Comparison of ENCODE assay signal across 33 cellular contexts in genomic region chr7:49486974-49487919, GRCh38.
DNase-seq lines count a peak whose midpoint lies in the region; ATAC-seq and TF ChIP-seq lines count a peak whose summit lies in the region.
"Had no signal": no experiment of that assay in that cellular context is flagged by ENCODE, and none has a peak within 500 bp of the region (broad histone marks: within the 10 kb centered on the region; RNA-seq: fewer than 3 reads in every experiment).

No MANE protein-coding gene starts in this region.

- TF ChIP-seq CTCF in H9 (conservative IDR thresholded peaks at IDR 0.05) = peak; percentile 41; the same call in 2 of the 3 replicates
- TF ChIP-seq CTCF in OCI-LY1 (IDR thresholded peaks at IDR 0.05; ENCODE audit: low read length) = peak; percentile 23; the same call in 1 of the 2 replicates
- peak; percentile 12 for TF ChIP-seq CTCF in epithelial cell of proximal tubule (conservative IDR thresholded peaks at IDR 0.05; ENCODE audit: low read depth, low read length)
- no peak for TF ChIP-seq CTCF in mucosa of descending colon (IDR thresholded peaks at IDR 0.05)

- no peaks in the 10 kb centered on the region for H3K9me3 ChIP-seq in H9 (ENCODE audit: control insufficient read depth, low read depth, low read length)
- H3K9me3 ChIP-seq in OCI-LY1 (ENCODE audit: low read length) = no peaks in the 10 kb centered on the region
- no peaks in the 10 kb centered on the region for H3K9me3 ChIP-seq in mucosa of descending colon
- H3K9me3 ChIP-seq: esophagus squamous epithelium, right atrium auricular region, SK-N-SH, suprapubic skin, upper lobe of right lung had no signal

- H3K4me2 ChIP-seq in H9 (ENCODE audit: insufficient read depth, insufficient read length, low read length) = no peak overlapping the region
- no peak overlapping the region for H3K4me2 ChIP-seq in OCI-LY1 (ENCODE audit: low read length)
- H3K4me2 ChIP-seq: SK-N-SH had no signal

- no peak overlapping the region for H3K18ac ChIP-seq in H9 (ENCODE audit: insufficient read length, low read depth, low read length)

- DNase-seq in H9 (no peak), epithelial cell of proximal tubule (ENCODE audit: low read depth) (no peak), mucosa of descending colon (no peak), caudate nucleus (lab: John Stamatoyannopoulos, UW) (no peak)
- no peak for DNase-seq in activated CD8-positive, alpha-beta memory T cell treated with anti-CD3 and anti-CD28 coated beads, Interleukin-2, amount 50 U/mL, for 4 hours
- DNase-seq: activated CD4-positive, alpha-beta memory T cell treated with anti-CD3 and anti-CD28 coated beads for 36 hours; activated CD4-positive, CD25-positive, alpha-beta regulatory T cell treated with anti-CD3 and anti-CD28 coated beads, Interleukin-2, amount 50 U/mL, for 72 hours; activated CD8-positive, alpha-beta memory T cell treated with anti-CD3 and anti-CD28 coated beads, Interleukin-2, amount 50 U/mL, for 48 hours; activated naive CD4-positive, alpha-beta T cell treated with anti-CD3 and anti-CD28 coated beads, Interleukin-2, amount 10 ng/mL, durations not matched to agents 7 days and 5 days; adrenal gland; dermis blood vessel endothelial cell; esophagus squamous epithelium; foreskin keratinocyte; head of caudate nucleus; left cardiac atrium; NCI-H1417; NCI-H2081 treated with DMSO at 0.1 percent for 48 hours; NCI-H446 treated with DMSO at 0.1 percent for 48 hours; PC-3; SK-N-SH; small intestine; stimulated activated naive CD4-positive, alpha-beta T cell treated with Interleukin-2 at 50 U/mL for 16 hours; T-helper 17 cell; upper lobe of right lung had no signal

- H3K4me3 ChIP-seq in OCI-LY1 (ENCODE audit: low read depth, low read length, poor library complexity, severe bottlenecking) (no peak overlapping the region), epithelial cell of proximal tubule (ENCODE audit: low read depth, low read length) (no peak overlapping the region), mucosa of descending colon (no peak overlapping the region)
- H3K4me3 ChIP-seq: adrenal gland, esophagus squamous epithelium, right atrium auricular region, suprapubic skin, upper lobe of right lung had no signal

- H3K9ac ChIP-seq in H9 (ENCODE audit: extremely low read depth, insufficient read length, low read length) = no peak overlapping the region
- H3K9ac ChIP-seq in OCI-LY1 (ENCODE audit: low read length) = no peak overlapping the region
- H3K9ac ChIP-seq: SK-N-SH had no signal

- no peak overlapping the region for H4K8ac ChIP-seq in H9 (replicated peaks; ENCODE audit: insufficient read length, low read depth, low read length)

- H3K4me1 Mint-ChIP-seq in H9 = peaks cover 33 to 46% of the 10 kb centered on the region in 2 experiments
- H3K4me1 Mint-ChIP-seq: activated naive CD4-positive, alpha-beta T cell treated with anti-CD3 and anti-CD28 coated beads, Interleukin-2, amount 10 ng/mL, durations not matched to agents 7 days and 5 days; activated T-helper 17 cell treated with anti-CD3 and anti-CD28 coated beads, Interleukin-2, amount 50 U/mL, for 72 hours; central memory CD8-positive, alpha-beta T cell; neural crest cell; T-helper 17 cell had no signal

- H2AK5ac ChIP-seq in H9 (ENCODE audit: insufficient read length, low read length) = no peak overlapping the region

- H2BK5ac ChIP-seq in H9 (ENCODE audit: insufficient read length, low read length) = no peak overlapping the region

- H3K4me3 Mint-ChIP-seq in H9 = no peak overlapping the region
- H3K4me3 Mint-ChIP-seq: activated CD4-positive, alpha-beta memory T cell treated with anti-CD3 and anti-CD28 coated beads for 36 hours; activated naive CD4-positive, alpha-beta T cell treated with anti-CD3 and anti-CD28 coated beads, Interleukin-2, amount 10 ng/mL, durations not matched to agents 7 days and 5 days; activated T-helper 17 cell treated with anti-CD3 and anti-CD28 coated beads, Interleukin-2, amount 50 U/mL, for 72 hours; central memory CD8-positive, alpha-beta T cell; neural crest cell; T-helper 17 cell had no signal

- no peaks in the 10 kb centered on the region for H3K36me3 Mint-ChIP-seq in H9 (ENCODE audit: insufficient read depth in 1 of 3, low read depth in 3 of 3)
- H3K36me3 Mint-ChIP-seq: activated CD4-positive, alpha-beta memory T cell treated with anti-CD3 and anti-CD28 coated beads for 36 hours; activated naive CD4-positive, alpha-beta T cell treated with anti-CD3 and anti-CD28 coated beads, Interleukin-2, amount 10 ng/mL, durations not matched to agents 7 days and 5 days had no signal

- no peaks in the 10 kb centered on the region for H3K79me2 ChIP-seq in H9 (ENCODE audit: insufficient read depth, low read length)
- H3K79me2 ChIP-seq in OCI-LY1 (ENCODE audit: insufficient read depth, low read length) = no peaks in the 10 kb centered on the region

- peak overlapping the region; percentile 20 to 87 (median 76); a peak in 5 of 7 replicates for H3K27ac Mint-ChIP-seq in H9
- H3K27ac Mint-ChIP-seq: activated CD4-positive, alpha-beta memory T cell treated with anti-CD3 and anti-CD28 coated beads for 36 hours; activated naive CD4-positive, alpha-beta T cell treated with anti-CD3 and anti-CD28 coated beads, Interleukin-2, amount 10 ng/mL, durations not matched to agents 7 days and 5 days; activated T-helper 17 cell treated with anti-CD3 and anti-CD28 coated beads, Interleukin-2, amount 50 U/mL, for 72 hours; T-helper 17 cell had no signal

- H3K36me3 ChIP-seq in OCI-LY1 (ENCODE audit: insufficient read depth, low read length) = no peaks in the 10 kb centered on the region
- no peaks in the 10 kb centered on the region for H3K36me3 ChIP-seq in mucosa of descending colon (ENCODE audit: low read depth)
- H3K36me3 ChIP-seq: adrenal gland, esophagus squamous epithelium, right atrium auricular region, suprapubic skin, upper lobe of right lung had no signal

- WGBS in H9 (ENCODE audit: extremely low coverage, insufficient read length, low lambda C conversion rate) = no CpG with 5 or more reads among the region's 5 CpGs

- no peak overlapping the region for H3T11ph ChIP-seq in H9 (ENCODE audit: low read length)

- H3K56ac ChIP-seq in H9 (ENCODE audit: insufficient read length, low read depth, low read length) = no peak overlapping the region

- intact Hi-C loops in mucosa of descending colon (cut with DNase I, micrococcal nuclease) = no loop called here

- H3K4me1 ChIP-seq in H9 (ENCODE audit: insufficient read depth, low read length) = peaks cover 12% of the 10 kb centered on the region; the same call in 1 of the 2 replicates
- peaks cover 22% of the 10 kb centered on the region for H3K4me1 ChIP-seq in OCI-LY1 (ENCODE audit: insufficient read depth, low read length, severe bottlenecking)
- H3K4me1 ChIP-seq in mucosa of descending colon (ENCODE audit: low read depth) = peaks cover 8% of the 10 kb centered on the region
- H3K4me1 ChIP-seq: adrenal gland, esophagus squamous epithelium, foreskin keratinocyte, right atrium auricular region, suprapubic skin, upper lobe of right lung had no signal

- no peak overlapping the region for H3K23ac ChIP-seq in H9 (ENCODE audit: insufficient read length, low read depth, low read length)

- no peak overlapping the region for H2BK20ac ChIP-seq in H9 (ENCODE audit: low read depth, low read length, poor library complexity, severe bottlenecking)

- no peaks in the 10 kb centered on the region for H3K79me1 ChIP-seq in H9 (ENCODE audit: insufficient read depth, low read depth, low read length, poor library complexity, severe bottlenecking)

- H3K14ac ChIP-seq in H9 (ENCODE audit: insufficient read depth, low read length) = no peak overlapping the region

- ATAC-seq in mucosa of descending colon = peak; percentile 70
- no peak for ATAC-seq in SK-N-SH treated with all-trans-retinoic acid at 6 μM for 48 hours
- ATAC-seq in HG03280 (IDR thresholded peaks at IDR 0.05; ENCODE audit: unreplicated experiment) = no peak
- ATAC-seq: activated T-helper 17 cell treated with anti-CD3 and anti-CD28 coated beads, Interleukin-2, amount 50 U/mL, for 72 hours; foreskin keratinocyte; left cardiac atrium; PC-3; Right ventricle myocardium inferior; T-helper 17 cell; upper lobe of right lung had no signal

- no peaks in the 10 kb centered on the region for H3K23me2 ChIP-seq in H9 (ENCODE audit: insufficient read length, low read depth, low read length, poor library complexity, severe bottlenecking)

- H2BK12ac ChIP-seq in H9 (ENCODE audit: insufficient read length, low read depth, low read length) = no peak overlapping the region

- H2BK120ac ChIP-seq in H9 (ENCODE audit: low read depth, low read length, poor library complexity, severe bottlenecking) = no peak overlapping the region

- H3F3A ChIP-seq in OCI-LY1 (ENCODE audit: insufficient read depth, low read length) = no peaks in the 10 kb centered on the region

- H2BK15ac ChIP-seq in H9 (ENCODE audit: low read depth, low read length) = no peak overlapping the region

- H4K20me1 ChIP-seq in H9 (ENCODE audit: control insufficient read depth, insufficient read depth, insufficient read length) = no peaks in the 10 kb centered on the region
- no peaks in the 10 kb centered on the region for H4K20me1 ChIP-seq in OCI-LY1 (ENCODE audit: insufficient read depth, low read length)

- no peak overlapping the region for H4K5ac ChIP-seq in H9 (ENCODE audit: insufficient read length, low read depth, low read length)

- no peaks in the 10 kb centered on the region; the same call in 1 of the 2 replicates for H3K9me2 ChIP-seq in OCI-LY1 (ENCODE audit: low read depth, low read length)
- H3K9me2 ChIP-seq: SK-N-SH had no signal

- H3K27me3 ChIP-seq in H9 (ENCODE audit: insufficient read depth, low read length) = no peaks in the 10 kb centered on the region
- no peaks in the 10 kb centered on the region for H3K27me3 ChIP-seq in OCI-LY1 (ENCODE audit: insufficient read depth, low read length)
- H3K27me3 ChIP-seq: adrenal gland, esophagus squamous epithelium, foreskin keratinocyte, right atrium auricular region, suprapubic skin, upper lobe of right lung had no signal

- no peaks in the 10 kb centered on the region for H3K27me3 Mint-ChIP-seq in H9 (ENCODE audit: low read depth)
- H3K27me3 Mint-ChIP-seq: activated CD4-positive, alpha-beta memory T cell treated with anti-CD3 and anti-CD28 coated beads for 36 hours; activated naive CD4-positive, alpha-beta T cell treated with anti-CD3 and anti-CD28 coated beads, Interleukin-2, amount 10 ng/mL, durations not matched to agents 7 days and 5 days; activated T-helper 17 cell treated with anti-CD3 and anti-CD28 coated beads, Interleukin-2, amount 50 U/mL, for 72 hours; central memory CD8-positive, alpha-beta T cell; T-helper 17 cell had no signal

- H3K27ac ChIP-seq in H9 (ENCODE audit: insufficient read length, low read depth, low read length) = no peak overlapping the region
- H3K27ac ChIP-seq in OCI-LY1 (ENCODE audit: low read depth, low read length, poor library complexity, severe bottlenecking) = peak overlapping the region; percentile 45
- no peak overlapping the region for H3K27ac ChIP-seq in caudate nucleus (ENCODE audit: low read depth, low read length)
- H3K27ac ChIP-seq: adrenal gland, esophagus squamous epithelium, foreskin keratinocyte, right atrium auricular region, suprapubic skin, upper lobe of right lung had no signal

- H4K91ac ChIP-seq in H9 (ENCODE audit: insufficient read length, low read depth, low read length) = no peak overlapping the region

- no peak overlapping the region for H3K4ac ChIP-seq in H9 (ENCODE audit: low read depth, low read length)

- H2AFZ ChIP-seq in H9 (ENCODE audit: low read length) = no peak overlapping the region
- no peak overlapping the region for H2AFZ ChIP-seq in OCI-LY1 (ENCODE audit: low read length)

- H3K9me3 Mint-ChIP-seq in H9 = no peaks in the 10 kb centered on the region
- H3K9me3 Mint-ChIP-seq: activated CD4-positive, alpha-beta memory T cell treated with anti-CD3 and anti-CD28 coated beads for 36 hours; activated naive CD4-positive, alpha-beta T cell treated with anti-CD3 and anti-CD28 coated beads, Interleukin-2, amount 10 ng/mL, durations not matched to agents 7 days and 5 days; activated T-helper 17 cell treated with anti-CD3 and anti-CD28 coated beads, Interleukin-2, amount 50 U/mL, for 72 hours; neural crest cell had no signal
